31 cellular contexts compared by ENCODE assay signal in genomic region chr2:98572211-98572610, GRCh38.
"Had no signal": no experiment of that assay in that cellular context is flagged by ENCODE, and none has a peak within 500 bp of the region (broad histone marks: within the 10 kb centered on the region; RNA-seq: fewer than 3 reads in every experiment).

No MANE protein-coding gene starts in this region.

- H3K4me1 ChIP-seq: adrenal gland, ascending aorta, breast epithelium, gastroesophageal sphincter had no signal

- H3K9me3 Mint-ChIP-seq: activated B cell treated with CpG ODN at 0.5 μM for 24 hours; activated CD8-positive, alpha-beta T cell treated with anti-CD3 and anti-CD28 coated beads for 36 hours; activated naive CD8-positive, alpha-beta T cell treated with anti-CD3 and anti-CD28 coated beads for 36 hours; activated naive CD8-positive, alpha-beta T cell treated with anti-CD3 and anti-CD28 coated beads, Interleukin-2, amount 50 U/mL, for 24 hours; activated T-cell treated with anti-CD3 and anti-CD28 coated beads, Interleukin-2, amount 50 U/mL, for 4 hours; activated T-helper 2 cell treated with anti-CD3 and anti-CD28 coated beads, Interferon-gamma antibody, Interleukin-2, Interleukin-4, amounts not matched to agents 10 μg/mL and 5 μg/mL and 100 μg/mL, durations not matched to agents 14 hours and 24 hours and 36 hours; brain; T-helper 2 cell treated with Interferon-gamma antibody and Interleukin-4, amounts not matched to agents 5 μg/mL and 100 μg/mL, for 36 hours had no signal

- ATAC-seq: activated CD4-positive, CD25-positive, alpha-beta regulatory T cell treated with anti-CD3 and anti-CD28 coated beads, Interleukin-2, amount 50 U/mL, for 24 hours; activated CD8-positive, alpha-beta T cell treated with anti-CD3 and anti-CD28 coated beads for 36 hours; activated naive CD8-positive, alpha-beta T cell treated with anti-CD3 and anti-CD28 coated beads, Interleukin-2, amount 50 U/mL, for 24 hours; activated T-cell treated with anti-CD3 and anti-CD28 coated beads, Interleukin-2, amount 50 U/mL, for 4 hours; gastroesophageal sphincter; heart right ventricle; T-helper 17 cell had no signal

- H3K27ac ChIP-seq: adrenal gland, ascending aorta, breast epithelium, cardiac muscle cell, epithelial cell of prostate, esophagus squamous epithelium, gastroesophageal sphincter, heart right ventricle, WERI-Rb-1 had no signal

- H3K4me3 Mint-ChIP-seq: activated B cell treated with CpG ODN at 0.5 μM for 24 hours; activated CD8-positive, alpha-beta T cell treated with anti-CD3 and anti-CD28 coated beads for 36 hours; activated naive CD8-positive, alpha-beta T cell treated with anti-CD3 and anti-CD28 coated beads for 36 hours; activated naive CD8-positive, alpha-beta T cell treated with anti-CD3 and anti-CD28 coated beads, Interleukin-2, amount 50 U/mL, for 24 hours; activated T-cell treated with anti-CD3 and anti-CD28 coated beads, Interleukin-2, amount 50 U/mL, for 4 hours; brain; T-helper 17 cell; T-helper 2 cell treated with Interferon-gamma antibody and Interleukin-4, amounts not matched to agents 5 μg/mL and 100 μg/mL, for 36 hours had no signal

- H3K27ac Mint-ChIP-seq: activated B cell treated with CpG ODN at 0.5 μM for 24 hours; activated CD8-positive, alpha-beta T cell treated with anti-CD3 and anti-CD28 coated beads for 36 hours; activated naive CD8-positive, alpha-beta T cell treated with anti-CD3 and anti-CD28 coated beads, Interleukin-2, amount 50 U/mL, for 24 hours; activated T-helper 2 cell treated with anti-CD3 and anti-CD28 coated beads, Interferon-gamma antibody, Interleukin-2, Interleukin-4, amounts not matched to agents 10 μg/mL and 5 μg/mL and 100 μg/mL, durations not matched to agents 14 hours and 24 hours and 36 hours; brain; T-helper 17 cell; T-helper 2 cell treated with Interferon-gamma antibody and Interleukin-4, amounts not matched to agents 5 μg/mL and 100 μg/mL, for 36 hours had no signal

- DNase-seq: activated B cell treated with CpG ODN at 0.5 μM for 24 hours; activated CD4-positive, alpha-beta T cell treated with anti-CD3 and anti-CD28 coated beads for 48 hours; activated CD4-positive, alpha-beta T cell treated with anti-CD3 and anti-CD28 coated beads, Interleukin-2, amount 50 U/mL, for 1 hour; activated CD4-positive, alpha-beta T cell treated with anti-CD3 and anti-CD28 coated beads, Interleukin-2, amount 50 U/mL, for 48 hours; activated CD8-positive, alpha-beta memory T cell treated with anti-CD3 and anti-CD28 coated beads for 24 hours; activated CD8-positive, alpha-beta T cell treated with anti-CD3 and anti-CD28 coated beads for 36 hours; activated gamma-delta T cell treated with Interleukin-2 at 50 U/mL for 16 hours; activated naive CD4-positive, alpha-beta T cell treated with Interleukin-2 at 50 U/mL for 16 hours; activated naive CD8-positive, alpha-beta T cell treated with anti-CD3 and anti-CD28 coated beads for 36 hours; activated naive CD8-positive, alpha-beta T cell treated with anti-CD3 and anti-CD28 coated beads, Interleukin-2, amount 50 U/mL, for 24 hours; activated T-cell treated with anti-CD3 and anti-CD28 coated beads, Interleukin-2, amount 50 U/mL, for 4 hours; adrenal gland; cortex of kidney; dermis blood vessel endothelial cell; effector CD8-positive, alpha-beta T cell; esophagus squamous epithelium; foreskin melanocyte; heart right ventricle; T-helper 1 cell; T-helper 17 cell; T1000; WERI-Rb-1 had no signal

- H3K9me3 ChIP-seq: adrenal gland, ascending aorta, breast epithelium, esophagus squamous epithelium, gastroesophageal sphincter, heart right ventricle had no signal

- H3K27me3 ChIP-seq: adrenal gland, ascending aorta, breast epithelium, cardiac muscle cell, esophagus squamous epithelium, gastroesophageal sphincter, heart right ventricle had no signal

- H3K4me3 ChIP-seq: adrenal gland, ascending aorta, breast epithelium, cardiac muscle cell, esophagus squamous epithelium, gastroesophageal sphincter, heart right ventricle had no signal

- H3K4me1 Mint-ChIP-seq: activated B cell treated with CpG ODN at 0.5 μM for 24 hours; activated naive CD8-positive, alpha-beta T cell treated with anti-CD3 and anti-CD28 coated beads for 36 hours; activated naive CD8-positive, alpha-beta T cell treated with anti-CD3 and anti-CD28 coated beads, Interleukin-2, amount 50 U/mL, for 24 hours; brain had no signal

- H3K36me3 ChIP-seq: breast epithelium, cardiac muscle cell had no signal
